Comparison of ENCODE assay signal across 21 cellular contexts in genomic region chr12:52603314-52603713, GRCh38. TPM values are rescaled to one million over a fixed set of nuclear protein-coding genes. Genes with fewer than 3 reads are reported as not detected.
A peak's percentile ranks its signal among the peaks of the same experiment; 100 is the strongest.
DNase-seq lines count a peak whose midpoint lies in the region; ATAC-seq, FAIRE-seq and TF ChIP-seq lines count a peak whose summit lies in the region.
"Had no signal": no experiment of that assay in that cellular context is flagged by ENCODE, and none has a peak within 500 bp of the region (broad histone marks: within the 10 kb centered on the region; RNA-seq: fewer than 3 reads in every experiment).

No MANE protein-coding gene starts in this region.

- no peaks in the 10 kb centered on the region for H3K36me3 ChIP-seq in prostate gland
- H3K36me3 ChIP-seq: sigmoid colon had no signal

- intact Hi-C loops in prostate gland (cut with DNase I) = no loop called here

- WGBS in prostate gland = 42% methylated on average over 2 of the region's 2 CpGs

- DNase-seq in stimulated activated naive CD8-positive, alpha-beta T cell treated with anti-CD3 and anti-CD28 coated beads, Interleukin-15, Interleukin-2, amounts not matched to agents 100 U/mL and 50 U/mL, for 24 hours = peak; percentile 27
- DNase-seq in stimulated activated naive CD8-positive, alpha-beta T cell treated with anti-CD3 and anti-CD28 coated beads, Interleukin-15, amount 100 ng/mL, for 72 hours = no peak
- DNase-seq in SW480 (ENCODE audit: low spot score) (peak; percentile 93), occipital lobe (lab: John Stamatoyannopoulos, UW) (no peak), GM12892 (ENCODE audit: insufficient read length) (no peak), prostate gland (ENCODE audit: low spot score) (no peak)
- peak; percentile 23 for DNase-seq in central memory CD4-positive, alpha-beta T cell
- DNase-seq in stimulated activated CD8-positive, alpha-beta memory T cell treated with anti-CD3 and anti-CD28 coated beads, Interleukin-4, amount 100 ng/mL, for 48 hours = peak; percentile 32
- DNase-seq: activated B cell treated with CpG ODN at 0.5 μM for 24 hours; anterior cingulate cortex; effector CD4-positive, alpha-beta T cell; HFFc6; NCI-H1092 treated with DMSO at 0.1 percent for 48 hours; NCI-H2081; sigmoid colon; T-helper 2 cell had no signal

- TF ChIP-seq CTCF in prostate gland (IDR thresholded peaks at IDR 0.05) = no peak

- H3K4me3 Mint-ChIP-seq in stimulated activated naive CD8-positive, alpha-beta T cell treated with anti-CD3 and anti-CD28 coated beads, Interleukin-15, amount 100 ng/mL, for 72 hours = no peak overlapping the region
- H3K4me3 Mint-ChIP-seq: activated B cell treated with CpG ODN at 0.5 μM for 24 hours, HFFc6 had no signal

- H3K27me3 ChIP-seq in prostate gland (replicated peaks; ENCODE audit: insufficient read depth) = peaks cover 16% of the 10 kb centered on the region

- TF ChIP-seq POLR2A in GM12892 (IDR thresholded peaks at IDR 0.05; ENCODE audit: low read depth, low read length) = no peak
- no peak for TF ChIP-seq POLR2A in prostate gland (IDR thresholded peaks at IDR 0.05)

- H3K27me3 Mint-ChIP-seq in stimulated activated naive CD8-positive, alpha-beta T cell treated with anti-CD3 and anti-CD28 coated beads, Interleukin-15, amount 100 ng/mL, for 72 hours = no peaks in the 10 kb centered on the region

- no peak overlapping the region for H3K4me3 ChIP-seq in prostate gland
- H3K4me3 ChIP-seq: sigmoid colon had no signal

- no peak overlapping the region for H3K27ac Mint-ChIP-seq in stimulated activated naive CD8-positive, alpha-beta T cell treated with anti-CD3 and anti-CD28 coated beads, Interleukin-15, amount 100 ng/mL, for 72 hours
- H3K27ac Mint-ChIP-seq: activated B cell treated with CpG ODN at 0.5 μM for 24 hours, HFFc6 had no signal

- H3K4me1 ChIP-seq in prostate gland (replicated peaks) = no peaks in the 10 kb centered on the region
- H3K4me1 ChIP-seq: sigmoid colon had no signal

- H3K9me3 ChIP-seq in prostate gland = no peaks in the 10 kb centered on the region
- H3K9me3 ChIP-seq: sigmoid colon had no signal

- no peaks in the 10 kb centered on the region for H3K9me3 Mint-ChIP-seq in stimulated activated naive CD8-positive, alpha-beta T cell treated with anti-CD3 and anti-CD28 coated beads, Interleukin-15, amount 100 ng/mL, for 72 hours
- H3K9me3 Mint-ChIP-seq: activated B cell treated with CpG ODN at 0.5 μM for 24 hours, HFFc6 had no signal

- peaks cover 47% of the 10 kb centered on the region for H3K4me1 Mint-ChIP-seq in stimulated activated naive CD8-positive, alpha-beta T cell treated with anti-CD3 and anti-CD28 coated beads, Interleukin-15, amount 100 ng/mL, for 72 hours
- H3K4me1 Mint-ChIP-seq: activated B cell treated with CpG ODN at 0.5 μM for 24 hours had no signal

- FAIRE-seq in GM12892 (lab: Jason Lieb, UNC) = no peak

- H3K27ac ChIP-seq in prostate gland = no peak overlapping the region
- H3K27ac ChIP-seq: sigmoid colon had no signal

- peak; percentile 77 for ATAC-seq in stimulated activated naive CD8-positive, alpha-beta T cell treated with anti-CD3 and anti-CD28 coated beads, Interleukin-15, Interleukin-2, amounts not matched to agents 100 U/mL and 50 U/mL, for 24 hours
- no peak for ATAC-seq in stimulated activated naive CD8-positive, alpha-beta T cell treated with anti-CD3 and anti-CD28 coated beads, Interleukin-15, amount 100 ng/mL, for 72 hours
- ATAC-seq: Right ventricle myocardium inferior had no signal

RNA-seq across cellular contexts. Expression of gene KRT72, which starts 2.1 kb away (rescaled TPM):
- not detected for total RNA-seq in occipital lobe
- not detected for polyA plus RNA-seq in GM12892 (2012; ENCODE audit: missing spikeins)
- 10 to 100 TPM in 1 of 2 donors, not detected in 1; 22.1 TPM for total RNA-seq in prostate gland
- total RNA-seq: activated B cell treated with CpG ODN at 0.5 μM for 24 hours, G401, HFFc6, NCI-H460, osteoblast, Right ventricle myocardium inferior, sigmoid colon had no signal
- polyA plus RNA-seq: BJ had no signal

RNA-seq across cellular contexts. Expression of gene KRT73, which starts 15.0 kb away (rescaled TPM):
- total RNA-seq in occipital lobe (not detected), prostate gland (not detected)
- not detected for polyA plus RNA-seq in GM12892 (2012; ENCODE audit: missing spikeins)
- total RNA-seq: activated B cell treated with CpG ODN at 0.5 μM for 24 hours, G401, HFFc6, NCI-H460, osteoblast, Right ventricle myocardium inferior, sigmoid colon had no signal
- polyA plus RNA-seq: BJ had no signal

RNA-seq across cellular contexts. Expression of gene KRT74, which starts 29.7 kb away (rescaled TPM):
- not detected for total RNA-seq in occipital lobe
- polyA plus RNA-seq in GM12892 (2012; ENCODE audit: missing spikeins) = 0.08 TPM
- under 1 TPM; 0.05 to 0.45 TPM for total RNA-seq in prostate gland
- total RNA-seq: activated B cell treated with CpG ODN at 0.5 μM for 24 hours, G401, HFFc6, NCI-H460, osteoblast, Right ventricle myocardium inferior, sigmoid colon had no signal
- polyA plus RNA-seq: BJ, sigmoid colon had no signal

RNA-seq across cellular contexts. Expression of gene KRT2, which starts 48.7 kb away (rescaled TPM):
- total RNA-seq in occipital lobe (not detected), prostate gland (1 to 10 TPM in 1 of 2 donors, under 1 TPM in 1; 0.41 to 5.1 TPM)
- polyA plus RNA-seq in GM12892 (2012; ENCODE audit: missing spikeins) = not detected
- total RNA-seq: activated B cell treated with CpG ODN at 0.5 μM for 24 hours, G401, HFFc6, NCI-H460, osteoblast, Right ventricle myocardium inferior, sigmoid colon had no signal
- polyA plus RNA-seq: BJ had no signal

RNA-seq across cellular contexts. Expression of gene KRT71, which starts 50.4 kb away (rescaled TPM):
- not detected for total RNA-seq in occipital lobe
- not detected for polyA plus RNA-seq in GM12892 (2012; ENCODE audit: missing spikeins)
- total RNA-seq in prostate gland = not detected
- total RNA-seq: activated B cell treated with CpG ODN at 0.5 μM for 24 hours, G401, HFFc6, NCI-H460, osteoblast, Right ventricle myocardium inferior, sigmoid colon had no signal
- polyA plus RNA-seq: BJ, sigmoid colon had no signal

Comparison
In these comparisons a context has a peak if more than half of its experiments do, and no peak if none do; other contexts are left out.
1. DNase-seq: peak in stimulated activated naive CD8-positive, alpha-beta T cell treated with anti-CD3 and anti-CD28 coated beads, Interleukin-15, Interleukin-2, amounts not matched to agents 100 U/mL and 50 U/mL, for 24 hours (single experiment), SW480 (single experiment), central memory CD4-positive, alpha-beta T cell (single experiment) and stimulated activated CD8-positive, alpha-beta memory T cell treated with anti-CD3 and anti-CD28 coated beads, Interleukin-4, amount 100 ng/mL, for 48 hours (single experiment); none in stimulated activated naive CD8-positive, alpha-beta T cell treated with anti-CD3 and anti-CD28 coated beads, Interleukin-15, amount 100 ng/mL, for 72 hours (0 of 2), occipital lobe (single experiment), GM12892 (single experiment) and prostate gland (single experiment).